13 cellular contexts compared by ENCODE assay signal in genomic region chr2:73754332-73754731, GRCh38. TPM values are rescaled to one million over a fixed set of nuclear protein-coding genes. Genes with fewer than 3 reads are reported as not detected.
DNase-seq lines count a peak whose midpoint lies in the region; ATAC-seq, FAIRE-seq and TF ChIP-seq lines count a peak whose summit lies in the region.
"Not testable (repeated sequence)": the region's sequence is repeated elsewhere in the genome, so short reads cannot be mapped to it uniquely, and the experiment has no call there.
"Had no signal": no experiment of that assay in that cellular context is flagged by ENCODE, and none has a peak within 500 bp of the region (broad histone marks: within the 10 kb centered on the region; RNA-seq: fewer than 3 reads in every experiment).

No MANE protein-coding gene starts in this region.

- FAIRE-seq in astrocyte (lab: Jason Lieb, UNC) = not testable (repeated sequence)

- H3K4me1 Mint-ChIP-seq in CD14-positive monocyte; T-helper 17 cell; activated CD4-positive, alpha-beta T cell treated with anti-CD3 and anti-CD28 coated beads for 36 hours; activated naive CD4-positive, alpha-beta T cell treated with anti-CD3 and anti-CD28 coated beads, Interleukin-2, amount 50 U/mL, for 24 hours; astrocyte (ENCODE audit: low read depth, unreplicated experiment): not testable (repeated sequence)
- H3K4me1 Mint-ChIP-seq in endothelial cell (ENCODE audit: unreplicated experiment) = peaks cover 17% of the 10 kb centered on the region

- not testable (repeated sequence) for H3K27me3 ChIP-seq in astrocyte (ENCODE audit: insufficient read depth, low read length); testis

- POLR2A ChIA-PET in activated CD4-positive, alpha-beta T cell treated with anti-CD3 and anti-CD28 coated beads for 36 hours (lab: Charles Lee) = interaction anchor here (0.6 kb wide), 1 partner anchor 23 kb away, joined by 3 read pairs; no protein-coding TSS in a partner anchor

- H3K27ac Mint-ChIP-seq in CD14-positive monocyte; astrocyte (ENCODE audit: unreplicated experiment): not testable (repeated sequence)
- peak overlapping the region; percentile 17 for H3K27ac Mint-ChIP-seq in T-helper 17 cell
- peak overlapping the region; percentile 19 for H3K27ac Mint-ChIP-seq in activated CD4-positive, alpha-beta T cell treated with anti-CD3 and anti-CD28 coated beads for 36 hours
- H3K27ac Mint-ChIP-seq in activated naive CD4-positive, alpha-beta T cell treated with anti-CD3 and anti-CD28 coated beads, Interleukin-2, amount 50 U/mL, for 24 hours = peak overlapping the region; percentile 36
- peak overlapping the region; percentile 71 for H3K27ac Mint-ChIP-seq in endothelial cell (ENCODE audit: unreplicated experiment)

- not testable (repeated sequence) for H3K4me3 ChIP-seq in astrocyte (ENCODE audit: insufficient read depth, low read depth, low read length); testis

- H3K36me3 Mint-ChIP-seq in CD14-positive monocyte (peaks cover 67 to 75% of the 10 kb centered on the region in 2 donors), astrocyte (ENCODE audit: low read depth, unreplicated experiment) (peaks cover 18% of the 10 kb centered on the region), endothelial cell (ENCODE audit: low read depth, unreplicated experiment) (peaks cover 49% of the 10 kb centered on the region)
- H3K36me3 Mint-ChIP-seq in T-helper 17 cell (ENCODE audit: low read depth) = not testable (repeated sequence)
- peaks cover 29% of the 10 kb centered on the region for H3K36me3 Mint-ChIP-seq in activated CD4-positive, alpha-beta T cell treated with anti-CD3 and anti-CD28 coated beads for 36 hours (ENCODE audit: low read depth)
- H3K36me3 Mint-ChIP-seq in activated naive CD4-positive, alpha-beta T cell treated with anti-CD3 and anti-CD28 coated beads, Interleukin-2, amount 50 U/mL, for 24 hours = peaks cover 18% of the 10 kb centered on the region

- not testable (repeated sequence) for H2AFZ ChIP-seq in astrocyte (ENCODE audit: low read depth, low read length)

- H4K20me1 ChIP-seq in astrocyte (ENCODE audit: insufficient read depth, low read length) = peaks cover 30% of the 10 kb centered on the region

- H3K9me3 Mint-ChIP-seq in CD14-positive monocyte = peaks cover 7 to 18% (median 10%) of the 10 kb centered on the region in 7 donors
- H3K9me3 Mint-ChIP-seq in activated CD4-positive, alpha-beta T cell treated with anti-CD3 and anti-CD28 coated beads for 36 hours (ENCODE audit: low read depth); activated naive CD4-positive, alpha-beta T cell treated with anti-CD3 and anti-CD28 coated beads, Interleukin-2, amount 50 U/mL, for 24 hours; astrocyte (ENCODE audit: unreplicated experiment); endothelial cell (ENCODE audit: unreplicated experiment): not testable (repeated sequence)

- H3K4me2 ChIP-seq in astrocyte (ENCODE audit: low read length) = not testable (repeated sequence)

- not testable (repeated sequence) for H3K9me3 ChIP-seq in T-helper 17 cell (ENCODE audit: control insufficient read depth, low read length, poor library complexity, severe bottlenecking); astrocyte (ENCODE audit: insufficient read depth, low read depth, low read length); testis

- not testable (repeated sequence) for H3K9ac ChIP-seq in astrocyte (ENCODE audit: low read length)

- H3K27ac ChIP-seq in astrocyte (ENCODE audit: low read depth, low read length) = not testable (repeated sequence)
- peak overlapping the region; percentile 36 to 50 for H3K27ac ChIP-seq in testis

- TF ChIP-seq CTCF in CD14-positive monocyte (IDR thresholded peaks at IDR 0.05) = peak; percentile 2
- not testable (repeated sequence) for TF ChIP-seq CTCF in astrocyte (IDR thresholded peaks at IDR 0.05; ENCODE audit: insufficient read depth, low read depth, low read length); endothelial cell (IDR thresholded peaks at IDR 0.05; ENCODE audit: unreplicated experiment); testis (IDR thresholded peaks at IDR 0.05)

- CTCF ChIA-PET in activated CD4-positive, alpha-beta T cell treated with anti-CD3 and anti-CD28 coated beads for 36 hours (lab: Charles Lee) = not testable (repeated sequence)

- ATAC-seq in T-helper 17 cell; activated CD4-positive, alpha-beta T cell treated with anti-CD3 and anti-CD28 coated beads for 36 hours: not testable (repeated sequence)

- WGBS in testis, 2 donors = 69 to 91% methylated on average over 7 of the region's 7 CpGs

- not testable (repeated sequence) for DNase-seq in CD14-positive monocyte (ENCODE audit: low spot score); T-helper 17 cell; activated CD4-positive, alpha-beta T cell treated with anti-CD3 and anti-CD28 coated beads for 36 hours; astrocyte (ENCODE audit: low read depth); endothelial cell (ENCODE audit: low spot score)
- DNase-seq in testis = peak; percentile 53

- not testable (repeated sequence) for H3K4me3 Mint-ChIP-seq in CD14-positive monocyte; T-helper 17 cell; activated CD4-positive, alpha-beta T cell treated with anti-CD3 and anti-CD28 coated beads for 36 hours; activated naive CD4-positive, alpha-beta T cell treated with anti-CD3 and anti-CD28 coated beads, Interleukin-2, amount 50 U/mL, for 24 hours
- H3K4me3 Mint-ChIP-seq in astrocyte (ENCODE audit: unreplicated experiment) (peak overlapping the region; percentile 12), endothelial cell (ENCODE audit: unreplicated experiment) (peak overlapping the region; percentile 69)

- not testable (repeated sequence) for H3K79me2 ChIP-seq in astrocyte (ENCODE audit: insufficient read depth, low read length)

- TF ChIP-seq POLR2A in testis (IDR thresholded peaks at IDR 0.05) = not testable (repeated sequence)

- H3K36me3 ChIP-seq in astrocyte (ENCODE audit: insufficient read depth, low read length) = peaks cover 28% of the 10 kb centered on the region
- not testable (repeated sequence) for H3K36me3 ChIP-seq in testis (ENCODE audit: low read depth, missing control alignments)

- intact Hi-C loops in CD14-positive monocyte (cut with micrococcal nuclease); testis (cut with DNase I; ENCODE audit: low total_unique reads): not testable (repeated sequence)
- intact Hi-C loops in activated CD4-positive, alpha-beta T cell treated with anti-CD3 and anti-CD28 coated beads for 36 hours (cut with DNase I, micrococcal nuclease) = loop anchor here in 1 of 2 experiments (10.0 kb wide), 1 partner anchor 390 kb away; the partner anchor contains the start of gene BOLA3

- H3K4me1 ChIP-seq in astrocyte (ENCODE audit: insufficient read depth, low read length); testis: not testable (repeated sequence)

- H3K27me3 Mint-ChIP-seq in CD14-positive monocyte (ENCODE audit: low read depth in 3 of 3); T-helper 17 cell; activated CD4-positive, alpha-beta T cell treated with anti-CD3 and anti-CD28 coated beads for 36 hours; activated naive CD4-positive, alpha-beta T cell treated with anti-CD3 and anti-CD28 coated beads, Interleukin-2, amount 50 U/mL, for 24 hours; astrocyte (ENCODE audit: low read depth, unreplicated experiment); endothelial cell (ENCODE audit: unreplicated experiment): not testable (repeated sequence)

RNA-seq across cellular contexts. Expression of gene TPRKB, which starts 17.2 kb away (rescaled TPM):
- 10 to 100 TPM; 65.8 to 69.1 TPM for polyA plus RNA-seq in CD14-positive monocyte
- total RNA-seq in T-helper 17 cell = 10 to 100 TPM; 16.0 to 21.0 TPM
- 10 to 100 TPM; 23.3 to 35.3 TPM for total RNA-seq in activated CD4-positive, alpha-beta T cell treated with anti-CD3 and anti-CD28 coated beads for 36 hours
- total RNA-seq in astrocyte = 21.3 and 21.6 TPM in 2 replicates
- total RNA-seq in endothelial cell (ENCODE audit: unreplicated experiment) = 33.3 TPM
- total RNA-seq in testis = 10 to 100 TPM; 29.0 to 34.5 TPM
- polyA plus RNA-seq in testis (ENCODE audit: insufficient read depth, low read depth, low replicate concordance) = 72.2 TPM

RNA-seq across cellular contexts. Expression of gene DUSP11, which starts 25.6 kb away (rescaled TPM):
- polyA plus RNA-seq in CD14-positive monocyte (10 to 100 TPM; 23.1 to 25.7 TPM), testis (ENCODE audit: insufficient read depth, low read depth, low replicate concordance) (32.2 TPM)
- total RNA-seq in T-helper 17 cell (10 to 100 TPM; 35.6 to 44.9 TPM), astrocyte (38.3 and 39.6 TPM in 2 replicates), endothelial cell (ENCODE audit: unreplicated experiment) (32.4 TPM), testis (10 to 100 TPM; 55.3 to 56.3 TPM)
- total RNA-seq in activated CD4-positive, alpha-beta T cell treated with anti-CD3 and anti-CD28 coated beads for 36 hours = 10 to 100 TPM; 27.6 to 33.5 TPM

RNA-seq across cellular contexts. Expression of gene C2orf78, which starts 29.7 kb away (rescaled TPM):
- polyA plus RNA-seq in CD14-positive monocyte = not detected
- not detected for total RNA-seq in T-helper 17 cell
- not detected for total RNA-seq in activated CD4-positive, alpha-beta T cell treated with anti-CD3 and anti-CD28 coated beads for 36 hours
- total RNA-seq in astrocyte = not detected in 2 replicates
- not detected for total RNA-seq in endothelial cell (ENCODE audit: unreplicated experiment)
- 10 to 100 TPM in 1 of 2 donors, 1 to 10 TPM in 1; 3.5 to 18.6 TPM for total RNA-seq in testis
- 11.6 TPM for polyA plus RNA-seq in testis (ENCODE audit: insufficient read depth, low read depth, low replicate concordance)
- total RNA-seq: A673; CD4-positive, alpha-beta memory T cell; CD4-positive, CD25-positive, alpha-beta regulatory T cell; CD8-positive, alpha-beta memory T cell had no signal
- polyA plus RNA-seq: AG04450; BJ; CD4-positive, alpha-beta memory T cell; CD4-positive, CD25-positive, alpha-beta regulatory T cell; CD8-positive, alpha-beta memory T cell had no signal
